Comparison of ENCODE assay signal across 15 cellular contexts in genomic region chr11:371051-371450, GRCh38. TPM values are rescaled to one million over a fixed set of nuclear protein-coding genes. Genes with fewer than 3 reads are reported as not detected.
A peak's percentile ranks its signal among the peaks of the same experiment; 100 is the strongest.
DNase-seq lines count a peak whose midpoint lies in the region; ATAC-seq, FAIRE-seq and TF ChIP-seq lines count a peak whose summit lies in the region.
"Had no signal": no experiment of that assay in that cellular context is flagged by ENCODE, and none has a peak within 500 bp of the region (broad histone marks: within the 10 kb centered on the region; RNA-seq: fewer than 3 reads in every experiment).

No MANE protein-coding gene starts in this region.

- FAIRE-seq in D721Med (lab: Jason Lieb, UNC): no peak
- FAIRE-seq: H54 had no signal

- H3K27me3 Mint-ChIP-seq in activated naive CD8-positive, alpha-beta T cell treated with anti-CD3 and anti-CD28 coated beads, Interleukin-2, amount 50 U/mL, for 24 hours: peaks cover 31% of the 10 kb centered on the region
- peaks cover 4% of the 10 kb centered on the region for H3K27me3 Mint-ChIP-seq in mesothelial cell of epicardium (ENCODE audit: low read depth)

- H3K4me1 Mint-ChIP-seq in activated naive CD8-positive, alpha-beta T cell treated with anti-CD3 and anti-CD28 coated beads, Interleukin-2, amount 50 U/mL, for 24 hours: peaks cover 5% of the 10 kb centered on the region
- H3K4me1 Mint-ChIP-seq in mesothelial cell of epicardium: peaks cover 20% of the 10 kb centered on the region

- peak in 1 of 2 donors; percentile 6 for ATAC-seq in right cardiac atrium
- peak; percentile 3 for ATAC-seq in activated naive CD8-positive, alpha-beta T cell treated with anti-CD3 and anti-CD28 coated beads, Interleukin-2, amount 50 U/mL, for 24 hours

- H3K27ac ChIP-seq in right cardiac atrium (ENCODE audit: low read length) (no peak overlapping the region), left ventricle myocardium inferior (replicated peaks) (no peak overlapping the region)
- H3K27ac ChIP-seq: colonic mucosa, PC-9 had no signal

- H3K4me3 ChIP-seq in right cardiac atrium (ENCODE audit: low read length) (no peak overlapping the region), left ventricle myocardium inferior (no peak overlapping the region)
- H3K4me3 ChIP-seq: colonic mucosa, PC-9 had no signal

- TF ChIP-seq CTCF in left ventricle myocardium inferior (IDR thresholded peaks at IDR 0.05; ENCODE audit: borderline replicate concordance) (no peak), mesothelial cell of epicardium (IDR thresholded peaks at IDR 0.05; ENCODE audit: unreplicated experiment) (no peak), D721Med (IDR thresholded peaks at IDR 0.05; ENCODE audit: insufficient read depth, missing control alignments) (no peak)

- intact Hi-C loops in right cardiac atrium (cut with DNase I): no loop called here
- intact Hi-C loops in left ventricle myocardium inferior (cut with micrococcal nuclease): no loop called here

- H3K36me3 ChIP-seq in left ventricle myocardium inferior: no peaks in the 10 kb centered on the region
- H3K36me3 ChIP-seq: colonic mucosa had no signal

- H3K27me3 ChIP-seq in right cardiac atrium (ENCODE audit: control insufficient read depth, insufficient read depth) (no peaks in the 10 kb centered on the region), left ventricle myocardium inferior (ENCODE audit: low read depth) (peaks cover 71% of the 10 kb centered on the region)

- WGBS in right cardiac atrium: 90% methylated on average over 5 of the region's 5 CpGs

- no peaks in the 10 kb centered on the region for H3K4me1 ChIP-seq in right cardiac atrium (ENCODE audit: control insufficient read depth, insufficient read depth, low read length)
- H3K4me1 ChIP-seq in left ventricle myocardium inferior: peaks cover 11% of the 10 kb centered on the region
- H3K4me1 ChIP-seq: colonic mucosa had no signal

- H3K27ac Mint-ChIP-seq in activated naive CD8-positive, alpha-beta T cell treated with anti-CD3 and anti-CD28 coated beads, Interleukin-2, amount 50 U/mL, for 24 hours: no peak overlapping the region
- H3K27ac Mint-ChIP-seq in mesothelial cell of epicardium: peak overlapping the region; percentile 95

- H3K9me3 ChIP-seq in right cardiac atrium (ENCODE audit: control insufficient read depth, low read length): no peaks in the 10 kb centered on the region
- no peaks in the 10 kb centered on the region for H3K9me3 ChIP-seq in left ventricle myocardium inferior (replicated peaks)
- H3K9me3 ChIP-seq: colonic mucosa had no signal

- no peaks in the 10 kb centered on the region for H3K36me3 Mint-ChIP-seq in activated naive CD8-positive, alpha-beta T cell treated with anti-CD3 and anti-CD28 coated beads, Interleukin-2, amount 50 U/mL, for 24 hours (ENCODE audit: low read depth)
- peaks cover 20% of the 10 kb centered on the region for H3K36me3 Mint-ChIP-seq in mesothelial cell of epicardium

- DNase-seq in right cardiac atrium: peak in 2 of 3 donors; percentile 9 to 35
- no peak for DNase-seq in left ventricle myocardium inferior
- DNase-seq in activated naive CD8-positive, alpha-beta T cell treated with anti-CD3 and anti-CD28 coated beads, Interleukin-2, amount 50 U/mL, for 24 hours: no peak
- DNase-seq in mesothelial cell of epicardium (ENCODE audit: low spot score in 2 of 2, unreplicated experiment in 2 of 2): peak in 1 of 2 experiments; percentile 8
- no peak for DNase-seq in middle frontal gyrus (ENCODE audit: extremely low spot score, low spot score)
- DNase-seq in NCI-H1436 (lab: John Stamatoyannopoulos, UW): no peak
- DNase-seq in NCI-H1436 treated with DMSO at 0.1 percent for 48 hours (lab: John Stamatoyannopoulos, UW): no peak
- DNase-seq in D721Med (ENCODE audit: insufficient read length, low spot score): no peak
- DNase-seq: activated CD4-positive, CD25-positive, alpha-beta regulatory T cell treated with anti-CD3 and anti-CD28 coated beads, Interleukin-2, amount 50 U/mL, for 72 hours; colonic mucosa; KG1; NCI-H1417; nucleus accumbens; PC-9 had no signal

- H3K9me3 Mint-ChIP-seq in activated naive CD8-positive, alpha-beta T cell treated with anti-CD3 and anti-CD28 coated beads, Interleukin-2, amount 50 U/mL, for 24 hours: no peaks in the 10 kb centered on the region
- H3K9me3 Mint-ChIP-seq in mesothelial cell of epicardium: no peaks in the 10 kb centered on the region

- no peak overlapping the region for H3K4me3 Mint-ChIP-seq in activated naive CD8-positive, alpha-beta T cell treated with anti-CD3 and anti-CD28 coated beads, Interleukin-2, amount 50 U/mL, for 24 hours
- peak overlapping the region; percentile 88 for H3K4me3 Mint-ChIP-seq in mesothelial cell of epicardium

RNA-seq across cellular contexts. Expression of gene B4GALNT4, which starts 1.8 kb away (rescaled TPM):
- total RNA-seq in right cardiac atrium (1 to 10 TPM; 1.0 to 1.6 (median 1.3) TPM), left ventricle myocardium inferior (1.5 TPM), mesothelial cell of epicardium (294 to 314 TPM (median 300 TPM) in 3 replicates)
- 2.5 TPM for polyA plus RNA-seq in right cardiac atrium

RNA-seq across cellular contexts. Expression of gene PKP3, which starts 23.0 kb away (rescaled TPM):
- total RNA-seq in right cardiac atrium: under 1 TPM; 0.26 to 0.88 (median 0.63) TPM
- polyA plus RNA-seq in right cardiac atrium: 0.36 TPM
- 0.52 TPM for total RNA-seq in left ventricle myocardium inferior
- total RNA-seq in mesothelial cell of epicardium: 57.5 to 65.7 TPM (median 58.8 TPM) in 3 replicates

RNA-seq across cellular contexts. Expression of gene SIGIRR, which starts 43.7 kb away (rescaled TPM):
- 10 to 100 TPM; 28.6 to 42.4 (median 35.1) TPM for total RNA-seq in right cardiac atrium
- polyA plus RNA-seq in right cardiac atrium: 61.8 TPM
- total RNA-seq in left ventricle myocardium inferior: 34.9 TPM
- 35.5 to 42.5 TPM (median 39.2 TPM) in 3 replicates for total RNA-seq in mesothelial cell of epicardium

RNA-seq across cellular contexts. Expression of gene IFITM3, which starts 50.4 kb away (rescaled TPM):
- total RNA-seq in right cardiac atrium: 100 to 1,000 TPM; 263 to 569 (median 519) TPM
- 749 TPM for polyA plus RNA-seq in right cardiac atrium
- 259 TPM for total RNA-seq in left ventricle myocardium inferior
- total RNA-seq in mesothelial cell of epicardium: 540 to 561 TPM (median 547 TPM) in 3 replicates

RNA-seq across cellular contexts. Expression of gene IFITM1, which starts 57.2 kb away (rescaled TPM):
- total RNA-seq in right cardiac atrium: 100 to 1,000 TPM in 3 of 4 donors, 10 to 100 TPM in 1; 85.0 to 169 (median 116) TPM
- polyA plus RNA-seq in right cardiac atrium: 235 TPM
- total RNA-seq in left ventricle myocardium inferior: 83.5 TPM
- total RNA-seq in mesothelial cell of epicardium: 120 to 128 TPM (median 122 TPM) in 3 replicates

Comparison
In these comparisons a context has a peak if more than half of its experiments do, and no peak if none do; other contexts are left out.
1. DNase-seq: peak in right cardiac atrium (2 of 3); none in left ventricle myocardium inferior (single experiment), activated naive CD8-positive, alpha-beta T cell treated with anti-CD3 and anti-CD28 coated beads, Interleukin-2, amount 50 U/mL, for 24 hours (single experiment), middle frontal gyrus (single experiment), NCI-H1436 (single experiment), NCI-H1436 treated with DMSO at 0.1 percent for 48 hours (single experiment) and D721Med (single experiment).
2. RNA of gene B4GALNT4, which starts 1.8 kb away (total RNA-seq): 294 to 314 TPM in mesothelial cell of epicardium; 1.5 TPM in left ventricle myocardium inferior (single experiment) and 1.0 to 1.6 TPM in right cardiac atrium; every median in the first group is over 100 times any median in the second.
3. RNA of gene PKP3, which starts 23.0 kb away (total RNA-seq): 57.5 to 65.7 TPM in mesothelial cell of epicardium; 0.26 to 0.88 TPM in right cardiac atrium and 0.52 TPM in left ventricle myocardium inferior (single experiment); every median in the first group is over 10 times any median in the second.